ENCODE assay signal across 21 cellular contexts in the genomic region with DNA sequence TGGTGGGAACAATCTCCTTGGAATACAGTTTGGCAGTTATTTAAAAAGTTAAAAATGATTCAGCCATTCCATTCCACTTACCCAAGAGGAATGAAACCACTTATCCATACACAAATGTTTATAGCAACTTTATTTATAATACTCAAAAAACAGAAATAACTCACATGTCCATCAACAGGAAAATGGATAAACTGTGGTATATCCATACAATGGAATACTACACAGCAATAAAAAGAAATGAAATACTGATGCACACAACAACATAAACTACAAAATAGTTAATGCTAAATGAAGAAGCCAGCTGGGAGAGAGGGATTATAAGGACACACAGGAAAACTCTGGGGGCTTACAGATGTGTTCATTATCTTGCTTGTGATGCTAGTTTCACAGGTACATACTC.
"Had no signal": no experiment of that assay in that cellular context is flagged by ENCODE, and none has a peak within 500 bp of the region (broad histone marks: within the 10 kb centered on the region; RNA-seq: fewer than 3 reads in every experiment).

No MANE protein-coding gene starts in this region.

- H3K79me2 ChIP-seq: parathyroid adenoma had no signal

- H3K36me3 ChIP-seq: lower lobe of right lung, suprapubic skin, upper lobe of right lung had no signal

- H3K27ac ChIP-seq: left lung, lower lobe of right lung, neural progenitor cell, parathyroid adenoma, right atrium auricular region, spleen, suprapubic skin, tibial artery, upper lobe of right lung had no signal

- H3K27me3 ChIP-seq: left lung, neural progenitor cell, right atrium auricular region, spleen, suprapubic skin, tibial artery, upper lobe of right lung had no signal

- H3K4me3 ChIP-seq: left lung, lower lobe of right lung, neural progenitor cell, right atrium auricular region, spleen, suprapubic skin, tibial artery, upper lobe of right lung had no signal

- H2AFZ ChIP-seq: neural progenitor cell, parathyroid adenoma had no signal

- H3K4me2 ChIP-seq: neural progenitor cell had no signal

- H3K9ac ChIP-seq: neural progenitor cell, parathyroid adenoma had no signal

- DNase-seq: activated CD4-positive, alpha-beta T cell treated with anti-CD3 and anti-CD28 coated beads for 36 hours; activated CD4-positive, CD25-positive, alpha-beta regulatory T cell; activated CD8-positive, alpha-beta memory T cell treated with anti-CD3 and anti-CD28 coated beads, Interleukin-2, amount 10 ng/mL, durations not matched to agents 7 days and 5 days; activated CD8-positive, alpha-beta T cell treated with anti-CD3 and anti-CD28 coated beads, Interleukin-2, amount 10 ng/mL, durations not matched to agents 7 days and 5 days; activated naive CD4-positive, alpha-beta T cell; activated T-cell treated with anti-CD3 and anti-CD28 coated beads, Interleukin-2, amount 50 U/mL, for 72 hours; effector CD8-positive, alpha-beta T cell; left lung; lower lobe of right lung; mesendoderm; natural killer cell; occipital lobe; spleen; stimulated activated naive CD4-positive, alpha-beta T cell; tibial artery; upper lobe of right lung had no signal

- H3K4me1 ChIP-seq: neural progenitor cell, parathyroid adenoma had no signal

- ATAC-seq: activated CD4-positive, alpha-beta T cell treated with anti-CD3 and anti-CD28 coated beads for 36 hours; activated CD8-positive, alpha-beta memory T cell treated with anti-CD3 and anti-CD28 coated beads, Interleukin-2, amount 10 ng/mL, durations not matched to agents 7 days and 5 days; activated CD8-positive, alpha-beta T cell treated with anti-CD3 and anti-CD28 coated beads, Interleukin-2, amount 10 ng/mL, durations not matched to agents 7 days and 5 days; activated naive CD4-positive, alpha-beta T cell treated with anti-CD3 and anti-CD28 coated beads, Interleukin-2, amount 50 U/mL, for 72 hours; activated T-cell treated with anti-CD3 and anti-CD28 coated beads, Interleukin-2, amount 50 U/mL, for 72 hours; left lung; lower lobe of right lung; natural killer cell; upper lobe of right lung had no signal

- H3K9me3 ChIP-seq: lower lobe of right lung, suprapubic skin, tibial artery, upper lobe of right lung had no signal
